ENCODE assay signal across 13 cellular contexts in the genomic region with DNA sequence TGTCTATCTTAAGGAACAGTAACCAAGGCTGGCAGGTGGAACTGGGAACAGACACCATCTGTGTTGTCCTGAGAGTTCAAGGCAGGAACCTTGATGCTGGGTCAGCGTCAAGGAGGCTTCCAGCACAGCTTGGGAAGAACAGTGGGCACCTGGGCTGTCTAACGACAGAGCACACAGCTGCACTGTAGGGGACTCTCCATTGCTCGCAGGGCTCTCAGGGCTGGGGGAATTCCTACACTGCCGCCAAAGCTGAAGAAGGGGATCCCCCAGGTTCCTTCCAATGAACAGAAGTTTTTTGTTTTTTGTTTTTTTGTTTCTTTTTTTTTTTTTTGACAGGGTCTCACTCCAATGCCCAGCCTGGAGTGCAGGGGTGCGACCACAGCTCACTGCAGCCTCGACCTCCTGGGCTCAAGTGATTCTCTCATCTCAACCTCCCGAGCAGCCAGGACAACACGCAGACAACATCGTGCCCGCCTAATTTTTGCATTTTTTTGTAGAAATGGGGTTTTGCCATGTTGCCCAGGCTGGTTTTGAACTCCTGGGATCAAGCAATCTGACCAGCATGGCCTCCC.
A peak's percentile ranks its signal among the peaks of the same experiment; 100 is the strongest.
DNase-seq lines count a peak whose midpoint lies in the region; ATAC-seq and FAIRE-seq lines count a peak whose summit lies in the region.
"Had no signal": no experiment of that assay in that cellular context is flagged by ENCODE, and none has a peak within 500 bp of the region (broad histone marks: within the 10 kb centered on the region; RNA-seq: fewer than 3 reads in every experiment).

No MANE protein-coding gene starts in this region.

- H3K9me3 Mint-ChIP-seq in IgD-negative memory B cell: no peaks in the 10 kb centered on the region
- H3K9me3 Mint-ChIP-seq in effector memory CD8-positive, alpha-beta T cell: peaks cover 0 to 3% of the 10 kb centered on the region in 2 donors
- H3K9me3 Mint-ChIP-seq: activated T-cell treated with anti-CD3 and anti-CD28 coated beads, Interleukin-2, amount 50 U/mL, for 4 hours had no signal

- H3K4me1 Mint-ChIP-seq in IgD-negative memory B cell: peaks cover 21 to 48% (median 22%) of the 10 kb centered on the region in 3 donors
- no peaks in the 10 kb centered on the region for H3K4me1 Mint-ChIP-seq in effector memory CD8-positive, alpha-beta T cell (ENCODE audit: low read depth in 2 of 2)

- H3K4me3 Mint-ChIP-seq in IgD-negative memory B cell: peak overlapping the region; percentile 69 to 94 (median 84)
- H3K4me3 Mint-ChIP-seq in effector memory CD8-positive, alpha-beta T cell: no peak overlapping the region
- H3K4me3 Mint-ChIP-seq: activated T-cell treated with anti-CD3 and anti-CD28 coated beads, Interleukin-2, amount 50 U/mL, for 4 hours had no signal

- H3K36me3 Mint-ChIP-seq in IgD-negative memory B cell: no peaks in the 10 kb centered on the region
- H3K36me3 Mint-ChIP-seq in effector memory CD8-positive, alpha-beta T cell (ENCODE audit: insufficient read depth): no peaks in the 10 kb centered on the region

- H3K27ac Mint-ChIP-seq in IgD-negative memory B cell: peak overlapping the region; percentile 82 to 95 (median 94)
- H3K27ac Mint-ChIP-seq in effector memory CD8-positive, alpha-beta T cell: no peak overlapping the region

- peak; percentile 62 for ATAC-seq in HG02642 (IDR thresholded peaks at IDR 0.05; ENCODE audit: poor library complexity, unreplicated experiment)
- no peak for ATAC-seq in effector memory CD8-positive, alpha-beta T cell (replicated peaks)

- DNase-seq in stimulated activated CD4-positive, alpha-beta T cell treated with anti-CD3 and anti-CD28 coated beads, Interleukin-15, amount 100 ng/mL, for 24 hours: peak; percentile 19
- no peak for DNase-seq in stimulated activated CD4-positive, alpha-beta T cell treated with anti-CD3 and anti-CD28 coated beads, Interleukin-4, amount 100 ng/mL, for 4 hours
- DNase-seq in anterior cingulate cortex (lab: John Stamatoyannopoulos, UW) (no peak), urothelium cell line (ENCODE audit: low spot score) (no peak), retina (no peak)
- no peak for DNase-seq in effector memory CD8-positive, alpha-beta T cell
- DNase-seq: activated T-cell treated with anti-CD3 and anti-CD28 coated beads, Interleukin-2, amount 50 U/mL, for 4 hours; BE2C; effector memory CD4-positive, alpha-beta T cell; NCI-H1436; SIG-M5 had no signal

- no peak for FAIRE-seq in urothelium cell line (lab: Jason Lieb, UNC)

- H3K27me3 Mint-ChIP-seq in IgD-negative memory B cell: peaks cover 8% of the 10 kb centered on the region
- H3K27me3 Mint-ChIP-seq in effector memory CD8-positive, alpha-beta T cell: peaks cover 13 to 18% of the 10 kb centered on the region in 2 donors

Comparison
In these comparisons a context has a peak if more than half of its experiments do, and no peak if none do; other contexts are left out.
1. H3K27ac Mint-ChIP-seq: peak in IgD-negative memory B cell (3 of 3); none in effector memory CD8-positive, alpha-beta T cell (0 of 2).
2. H3K4me3 Mint-ChIP-seq: peak in IgD-negative memory B cell (4 of 4); none in effector memory CD8-positive, alpha-beta T cell (0 of 2).